Comparison of ENCODE assay signal across 21 cellular contexts in the genomic region with DNA sequence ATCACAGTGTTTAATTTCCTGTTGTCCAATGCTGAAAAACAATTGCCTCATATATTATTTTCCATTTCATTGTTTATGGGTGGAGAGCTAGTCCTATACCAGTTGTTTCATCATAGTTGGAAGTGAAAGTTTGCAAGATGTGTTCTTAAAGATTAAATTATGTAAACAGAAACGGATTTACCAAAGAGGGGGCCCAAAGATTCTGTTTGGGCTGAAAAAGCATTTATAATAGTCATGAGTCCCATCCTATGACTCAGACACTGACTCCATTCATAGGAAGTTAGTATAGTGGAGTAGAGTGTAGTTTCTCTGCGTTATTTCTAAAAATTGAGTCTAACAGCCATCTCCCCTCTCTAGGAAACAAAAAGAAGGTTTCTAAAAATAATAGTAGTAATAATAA. TPM values are rescaled to one million over a fixed set of nuclear protein-coding genes. Genes with fewer than 3 reads are reported as not detected.
A peak's percentile ranks its signal among the peaks of the same experiment; 100 is the strongest.
DNase-seq lines count a peak whose midpoint lies in the region; ATAC-seq and TF ChIP-seq lines count a peak whose summit lies in the region.
"Had no signal": no experiment of that assay in that cellular context is flagged by ENCODE, and none has a peak within 500 bp of the region (broad histone marks: within the 10 kb centered on the region; RNA-seq: fewer than 3 reads in every experiment).

No MANE protein-coding gene starts in this region.

- H4K20me1 ChIP-seq in PC-3 (ENCODE audit: low read length): no peaks in the 10 kb centered on the region

- intact Hi-C loops in PC-3 (cut with micrococcal nuclease): no loop called here

- no peaks in the 10 kb centered on the region for H3K27me3 ChIP-seq in PC-3 (ENCODE audit: low read length)
- H3K27me3 ChIP-seq: vagina had no signal

- no peak for TF ChIP-seq CTCF in PC-3 (conservative IDR thresholded peaks at IDR 0.05; ENCODE audit: low read depth, low read length)

- peak overlapping the region; percentile 46 for H3K9ac ChIP-seq in PC-3 (ENCODE audit: low read length)

- ATAC-seq in PC-3 (peak; percentile 74), HG02884 (IDR thresholded peaks at IDR 0.05; ENCODE audit: unreplicated experiment) (no peak), GM19395 (IDR thresholded peaks at IDR 0.05; ENCODE audit: unreplicated experiment) (no peak)
- ATAC-seq: activated CD8-positive, alpha-beta T cell treated with anti-CD3 and anti-CD28 coated beads for 36 hours; activated naive CD8-positive, alpha-beta T cell treated with anti-CD3 and anti-CD28 coated beads, Interleukin-2, amount 50 U/mL, for 24 hours; activated T-cell treated with anti-CD3 and anti-CD28 coated beads, Interleukin-2, amount 50 U/mL, for 72 hours; natural killer cell had no signal

- H3K4me1 ChIP-seq in PC-3 (ENCODE audit: insufficient read depth, low read length): peaks cover 47% of the 10 kb centered on the region

- BruUV-seq in PC-3 (replicated peaks; lab: Mats Ljungman, UMichigan): no TSS peak

- peak overlapping the region; percentile 86 for H3K27ac ChIP-seq in PC-3 (ENCODE audit: low read length)
- H3K27ac ChIP-seq: left ventricle myocardium inferior, vagina, WERI-Rb-1 had no signal

- DNase-seq in EH (ENCODE audit: low read depth): peak; percentile 69
- DNase-seq in PC-3: peak; percentile 75
- peak; percentile 58 for DNase-seq in dermis blood vessel endothelial cell
- peak; percentile 42 to 83 for DNase-seq in lung microvascular endothelial cell (ENCODE audit: low read depth in 2 of 2)
- no peak for DNase-seq in iPS-NIHi11 (ENCODE audit: low spot score)
- no peak for DNase-seq in mucosa of gallbladder (ENCODE audit: low spot score)
- DNase-seq: activated CD8-positive, alpha-beta T cell treated with anti-CD3 and anti-CD28 coated beads for 36 hours; activated naive CD8-positive, alpha-beta T cell treated with anti-CD3 and anti-CD28 coated beads, Interleukin-2, amount 50 U/mL, for 24 hours; activated T-cell treated with anti-CD3 and anti-CD28 coated beads, Interleukin-2, amount 50 U/mL, for 72 hours; AML-193; erythroblast; KBM-7; left ventricle myocardium inferior; natural killer cell; NCI-H1436 treated with DMSO at 0.1 percent for 48 hours; NCI-H345; stimulated activated CD4-positive, alpha-beta T cell treated with anti-CD3 and anti-CD28 coated beads, Interleukin-15, amount 100 ng/mL, for 24 hours; WERI-Rb-1 had no signal

- H3K36me3 ChIP-seq in PC-3 (ENCODE audit: low read depth, low read length): no peaks in the 10 kb centered on the region
- H3K36me3 ChIP-seq: left ventricle myocardium inferior, vagina, WERI-Rb-1 had no signal

- H3K4me2 ChIP-seq in PC-3 (ENCODE audit: low read length): peak overlapping the region; percentile 41; the same call in 1 of the 2 replicates

- POLR2A ChIA-PET in PC-3 (lab: Charles Lee; ENCODE audit: unreplicated experiment): interaction anchor here (0.7 kb wide), 1 partner anchor 24 kb away, joined by 4 read pairs; no protein-coding TSS in a partner anchor

- H3K4me3 ChIP-seq in PC-3 (ENCODE audit: low read length): no peak overlapping the region
- H3K4me3 ChIP-seq: left ventricle myocardium inferior, vagina had no signal

- peak overlapping the region; percentile 45; the same call in 1 of the 2 replicates for H2AFZ ChIP-seq in PC-3 (ENCODE audit: low read length)

- CTCF ChIA-PET in PC-3 (lab: Charles Lee): no interaction called here

- no peaks in the 10 kb centered on the region for H3K79me2 ChIP-seq in PC-3 (ENCODE audit: low read length)

- no peaks in the 10 kb centered on the region for H3K9me2 ChIP-seq in PC-3 (replicated peaks; ENCODE audit: low read length)

- H3K9me3 ChIP-seq in PC-3 (ENCODE audit: low read length): no peaks in the 10 kb centered on the region
- H3K9me3 ChIP-seq: left ventricle myocardium inferior, vagina had no signal

- no peaks in the 10 kb centered on the region for H3F3A ChIP-seq in PC-3 (ENCODE audit: low read length, unreplicated experiment)

RNA-seq across cellular contexts. Expression of gene NFKBIZ, which starts 24.3 kb away (rescaled TPM):
- total RNA-seq in PC-3 (2014; rRNA removed) (63.0 and 70.2 TPM in 2 replicates), dermis blood vessel endothelial cell (15.2 and 31.8 TPM in 2 replicates), lung microvascular endothelial cell (5.7 and 8.9 TPM in 2 replicates), mucosa of gallbladder (190 TPM)

Comparison
In these comparisons a context has a peak if more than half of its experiments do, and no peak if none do; other contexts are left out.
1. DNase-seq: peak in EH (single experiment), PC-3 (single experiment), dermis blood vessel endothelial cell (single experiment) and lung microvascular endothelial cell (2 of 2); none in iPS-NIHi11 (single experiment) and mucosa of gallbladder (single experiment).